In the genomic region with DNA sequence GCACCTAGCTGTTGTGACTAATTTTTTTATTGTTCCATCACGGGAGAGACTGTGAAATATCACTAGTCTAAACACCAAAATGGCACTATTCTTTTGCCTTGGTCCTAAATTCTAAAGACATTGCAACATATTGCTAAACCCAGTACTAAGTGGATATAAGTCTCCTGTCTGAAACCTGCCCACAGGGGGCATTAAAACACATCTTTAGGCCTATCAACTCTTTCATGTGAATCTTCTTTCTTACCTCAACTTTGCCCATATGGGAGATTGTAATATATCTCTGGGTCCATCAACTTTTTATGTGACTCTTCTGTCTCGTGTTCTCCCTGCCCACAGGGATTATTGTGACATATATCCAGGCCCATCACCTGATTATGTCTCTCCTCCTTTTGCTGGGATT, we compare ENCODE assay signal across 25 cellular contexts.
"Had no signal": no experiment of that assay in that cellular context is flagged by ENCODE, and none has a peak within 500 bp of the region (broad histone marks: within the 10 kb centered on the region; RNA-seq: fewer than 3 reads in every experiment).

No MANE protein-coding gene starts in this region.

- ATAC-seq: activated T-cell treated with anti-CD3 and anti-CD28 coated beads, Interleukin-2, amount 50 U/mL, for 72 hours; foreskin keratinocyte; heart left ventricle; left colon; psoas muscle; T-helper 17 cell had no signal

- H3K36me3 Mint-ChIP-seq: mesothelial cell of epicardium, naive B cell had no signal

- H3K4me3 Mint-ChIP-seq: activated T-cell treated with anti-CD3 and anti-CD28 coated beads, Interleukin-2, amount 50 U/mL, for 72 hours; endodermal cell; immature natural killer cell; mesothelial cell of epicardium; naive B cell; T-helper 17 cell had no signal

- H3K27ac ChIP-seq: esophagus muscularis mucosa, foreskin keratinocyte, heart left ventricle, parathyroid adenoma, psoas muscle, testis, transverse colon had no signal

- H3K27me3 Mint-ChIP-seq: naive B cell, T-helper 17 cell had no signal

- H3K4me1 Mint-ChIP-seq: endodermal cell, immature natural killer cell, mesothelial cell of epicardium had no signal

- H3K27ac Mint-ChIP-seq: activated T-cell treated with anti-CD3 and anti-CD28 coated beads, Interleukin-2, amount 50 U/mL, for 72 hours; endodermal cell; immature natural killer cell; mesothelial cell of epicardium; naive B cell; T-helper 17 cell had no signal

- H3K9me3 Mint-ChIP-seq: activated T-cell treated with anti-CD3 and anti-CD28 coated beads, Interleukin-2, amount 50 U/mL, for 72 hours; endodermal cell; immature natural killer cell; mesothelial cell of epicardium; naive B cell had no signal

- DNase-seq: activated CD4-positive, CD25-positive, alpha-beta regulatory T cell treated with anti-CD3 and anti-CD28 coated beads, Interleukin-2, amount 50 U/mL, for 72 hours; activated naive CD4-positive, alpha-beta T cell; activated T-cell treated with anti-CD3 and anti-CD28 coated beads for 4 hours; activated T-cell treated with anti-CD3 and anti-CD28 coated beads, Interleukin-2, amount 50 U/mL, for 72 hours; caudate nucleus; endodermal cell; foreskin keratinocyte; heart left ventricle; hypothalamus; immature natural killer cell; kidney; left colon; mammary epithelial cell; naive B cell; nucleus accumbens; psoas muscle; stimulated activated CD4-positive, alpha-beta T cell treated with anti-CD3 and anti-CD28 coated beads, Interleukin-2, amount 100 ng/mL, for 24 hours; stimulated activated naive CD4-positive, alpha-beta T cell treated with Interleukin-2 at 50 U/mL for 16 hours; T-helper 17 cell; T1000; testis; transverse colon had no signal
